In genomic region chr15:94546838-94547237, GRCh38 we compare ENCODE assay signal across 31 cellular contexts.
DNase-seq lines count a peak whose midpoint lies in the region; ATAC-seq and TF ChIP-seq lines count a peak whose summit lies in the region.
"Had no signal": no experiment of that assay in that cellular context is flagged by ENCODE, and none has a peak within 500 bp of the region (broad histone marks: within the 10 kb centered on the region; RNA-seq: fewer than 3 reads in every experiment).

No MANE protein-coding gene starts in this region.

- intact Hi-C loops in heart right ventricle (cut with DNase I) = no loop called here

- TF ChIP-seq RAD21 in neural cell (conservative IDR thresholded peaks at IDR 0.05) = no peak

- no peaks in the 10 kb centered on the region for H3K27me3 ChIP-seq in neural cell (ENCODE audit: insufficient read depth, low read depth, low read length)
- peaks cover 0 to 3% (median 0%) of the 10 kb centered on the region in 7 donors for H3K27me3 ChIP-seq in heart right ventricle
- H3K27me3 ChIP-seq: BE2C; BLaER1; BLaER1 treated with 17β-estradiol and CSF1 and Interleukin-3, amounts not matched to agents 10 nM and 100 nM had no signal

- no peaks in the 10 kb centered on the region for H3K9me2 ChIP-seq in neural cell (ENCODE audit: insufficient read depth, low read length)

- peak overlapping the region; percentile 22 for H3K9ac ChIP-seq in neural cell (ENCODE audit: low read length)
- H3K9ac ChIP-seq: BLaER1; BLaER1 treated with 17β-estradiol and CSF1 and Interleukin-3, amounts not matched to agents 10 nM and 100 nM had no signal

- peaks cover 3% of the 10 kb centered on the region for H3F3A ChIP-seq in neural cell (ENCODE audit: insufficient read depth, low read length, poor library complexity, severe bottlenecking)

- ATAC-seq in GM18520 (IDR thresholded peaks at IDR 0.05; ENCODE audit: unreplicated experiment) (peak; percentile 77), heart right ventricle (no peak)
- ATAC-seq: A549; CD8-positive, alpha-beta T cell had no signal

- 50 to 55% methylated on average over 2 of the region's 2 CpGs for WGBS in heart right ventricle, 2 donors

- TF ChIP-seq EP300 in neural cell (conservative IDR thresholded peaks at IDR 0.05; ENCODE audit: poor library complexity, severe bottlenecking) = peak; percentile 59

- peak overlapping the region; percentile 7 for H3K4me2 ChIP-seq in neural cell (ENCODE audit: low read length)
- H3K4me2 ChIP-seq: A549; BLaER1; BLaER1 treated with 17β-estradiol and CSF1 and Interleukin-3, amounts not matched to agents 10 nM and 100 nM had no signal

- no peaks in the 10 kb centered on the region for H3K36me3 ChIP-seq in neural cell (ENCODE audit: insufficient read depth, low read length)
- H3K36me3 ChIP-seq in heart right ventricle = no peaks in the 10 kb centered on the region
- H3K36me3 ChIP-seq: BE2C; BLaER1; BLaER1 treated with 17β-estradiol and CSF1 and Interleukin-3, amounts not matched to agents 10 nM and 100 nM had no signal

- H2AFZ ChIP-seq in neural cell (ENCODE audit: low read depth, low read length) = no peak overlapping the region

- no peaks in the 10 kb centered on the region for H3K9me3 ChIP-seq in neural cell (ENCODE audit: low read length)
- no peaks in the 10 kb centered on the region for H3K9me3 ChIP-seq in heart right ventricle
- H3K9me3 ChIP-seq: BE2C; BLaER1; BLaER1 treated with 17β-estradiol and CSF1 and Interleukin-3, amounts not matched to agents 10 nM and 100 nM; Caco-2 had no signal

- DNase-seq in HCEC 1CT (peak; percentile 1), NCI-H526 (lab: John Stamatoyannopoulos, UW) (no peak), SW 1271 (lab: John Stamatoyannopoulos, UW) (no peak), heart right ventricle (no peak)
- DNase-seq: 8988T; ACHN; AML-193; BE2C; C1 segment of cervical spinal cord; Caco-2; Calu3; CD4-positive, alpha-beta memory T cell; CD4-positive, alpha-beta T cell; CD4-positive, CD25-positive, alpha-beta regulatory T cell; CD8-positive, alpha-beta memory T cell; CD8-positive, alpha-beta T cell; COR-L47; DMS 273 treated with DMSO at 0.1 percent for 48 hours; DMS153; DMS53; DMS79; DMS79 treated with DMSO at 0.1 percent for 48 hours; DND-41; EL had no signal

- H3K4me3 ChIP-seq in neural cell (ENCODE audit: low read length) (peak overlapping the region; percentile 32), heart right ventricle (no peak overlapping the region)
- H3K4me3 ChIP-seq: A549; BLaER1; BLaER1 treated with 17β-estradiol and CSF1 and Interleukin-3, amounts not matched to agents 10 nM and 100 nM had no signal

- no peaks in the 10 kb centered on the region for H4K20me1 ChIP-seq in neural cell (ENCODE audit: insufficient read depth)
- H4K20me1 ChIP-seq: BLaER1; BLaER1 treated with 17β-estradiol and CSF1 and Interleukin-3, amounts not matched to agents 10 nM and 100 nM had no signal

- TF ChIP-seq CTCF in neural cell (IDR thresholded peaks at IDR 0.05; ENCODE audit: poor library complexity, severe bottlenecking) (no peak), heart right ventricle (IDR thresholded peaks at IDR 0.05) (no peak)

- H3K79me2 ChIP-seq in neural cell (replicated peaks; ENCODE audit: insufficient read depth, low read length) = no peaks in the 10 kb centered on the region

- H3K4me1 ChIP-seq in heart right ventricle = no peaks in the 10 kb centered on the region
- H3K4me1 ChIP-seq: A549, BE2C, BLaER1, Caco-2 had no signal

- H3K27ac ChIP-seq in neural cell (ENCODE audit: low read length) = peak overlapping the region; percentile 76
- no peak overlapping the region for H3K27ac ChIP-seq in heart right ventricle
- H3K27ac ChIP-seq: 22Rv1; A549; BLaER1; BLaER1 treated with 17β-estradiol and CSF1 and Interleukin-3, amounts not matched to agents 10 nM and 100 nM; C4-2B had no signal

TF ChIP-seq in neural cell, 6 proteins besides CTCF, POLR2A, EP300 and RAD21:
- TF ChIP-seq EZH2 (IDR thresholded peaks at IDR 0.05; ENCODE audit: borderline replicate concordance, insufficient read depth, low read length, poor library complexity, severe bottlenecking) (no peak), POLR2AphosphoS5 (IDR thresholded peaks at IDR 0.05) (peak; percentile 47), MXI1 (conservative IDR thresholded peaks at IDR 0.05; ENCODE audit: poor library complexity, severe bottlenecking) (no peak), REST (IDR thresholded peaks at IDR 0.05; ENCODE audit: borderline replicate concordance) (no peak), SMC3 (conservative IDR thresholded peaks at IDR 0.05; ENCODE audit: poor library complexity) (no peak), TAF1 (IDR thresholded peaks at IDR 0.05; ENCODE audit: low read depth) (no peak)
